Comparison of ENCODE assay signal across 8 cellular contexts in genomic region chr4:119454491-119455270, GRCh38.
DNase-seq lines count a peak whose midpoint lies in the region; TF ChIP-seq lines count a peak whose summit lies in the region.
"Not testable (repeated sequence)": the region's sequence is repeated elsewhere in the genome, so short reads cannot be mapped to it uniquely, and the experiment has no call there.

No MANE protein-coding gene starts in this region.

- H3K4me1 ChIP-seq in HAP-1: not testable (repeated sequence)
- H3K4me1 ChIP-seq in stomach: peaks cover 0 to 16% (median 5%) of the 10 kb centered on the region in 4 donors

- not testable (repeated sequence) for H3K4me1 Mint-ChIP-seq in neural crest cell

- in situ Hi-C loops in HAP-1 (cut with MboI; ENCODE audit: low sequenced_read_pairs): not testable (repeated sequence)

- H3K27ac ChIP-seq in stomach: peak overlapping the region; percentile 86 to 95 (median 92)

- H3K4me3 ChIP-seq in HAP-1 (peak overlapping the region; percentile 90), MG63 (peak overlapping the region; percentile 56), foreskin fibroblast (ENCODE audit: low read depth in 1 of 2, low read length in 2 of 2) (peak overlapping the region; percentile 56 to 72), stomach (peak overlapping the region; percentile 56 to 82 (median 74))

- intact Hi-C loops in stomach (cut with DNase I; ENCODE audit: low total_unique reads): not testable (repeated sequence)

- TF ChIP-seq POLR2A in stomach (IDR thresholded peaks at IDR 0.05): peak in 1 of 4 donors; percentile 88

- not testable (repeated sequence) for H3K36me3 ChIP-seq in HAP-1 (replicated peaks); MG63; stomach

- WGBS in stomach, 5 donors: 0 to 2% (median 0%) methylated on average over 27 to 80 of the region's 80 CpGs

- not testable (repeated sequence) for H3K27me3 ChIP-seq in HAP-1 (ENCODE audit: low read depth); MG63; stomach

- H3K27ac Mint-ChIP-seq in neural crest cell (ENCODE audit: unreplicated experiment): peak overlapping the region; percentile 99

- not testable (repeated sequence) for TF ChIP-seq CTCF in foreskin fibroblast (IDR thresholded peaks at IDR 0.05; ENCODE audit: low read depth, low read length); neural crest cell (conservative IDR thresholded peaks at IDR 0.05); stomach (IDR thresholded peaks at IDR 0.05)

- DNase-seq in GDM1 (lab: John Stamatoyannopoulos, UW): peak; percentile 99
- peak; percentile 78 to 96 for DNase-seq in HAP-1 (ENCODE audit: low spot score in 2 of 2)
- DNase-seq in MG63: peak; percentile 88
- peak; percentile 71 to 80 for DNase-seq in SHP77 (lab: John Stamatoyannopoulos, UW)
- DNase-seq in activated gamma-delta T cell treated with Interleukin-2 at 50 U/mL for 16 hours: peak; percentile 94
- DNase-seq in foreskin fibroblast: peak; percentile 98 to 99
- peak; percentile 78 for DNase-seq in neural crest cell (ENCODE audit: low read depth, low spot score)
- DNase-seq in stomach: peak; percentile 95

- H3K9me3 ChIP-seq in HAP-1, MG63, stomach: not testable (repeated sequence)

- peak overlapping the region; percentile 95 for H3K4me3 Mint-ChIP-seq in neural crest cell

- H3K36me3 Mint-ChIP-seq in neural crest cell (ENCODE audit: low read depth): not testable (repeated sequence)

- not testable (repeated sequence) for H3K27me3 Mint-ChIP-seq in neural crest cell (ENCODE audit: low read depth)

- not testable (repeated sequence) for TF ChIP-seq EP300 in stomach (IDR thresholded peaks at IDR 0.05)

- H3K9me3 Mint-ChIP-seq in neural crest cell: not testable (repeated sequence)

Comparison
In these comparisons a context has a peak if more than half of its experiments do, and no peak if none do; other contexts are left out.
1. Peak in every context shown above with its lines: DNase-seq, H3K4me3 ChIP-seq and H3K27ac ChIP-seq.